Comparison of ENCODE assay signal across 1 cellular context in genomic region chr1:156233421-156234127, GRCh38.
TF ChIP-seq lines count a peak whose summit lies in the region.

No MANE protein-coding gene starts in this region.

TF ChIP-seq in HEK293, 187 proteins besides CTCF, POLR2A, EP300 and RAD21:
- TF ChIP-seq ZSCAN4 (tag by site-specific recombination; IDR thresholded peaks at IDR 0.05) (no peak), ZBTB10 (tag by site-specific recombination; IDR thresholded peaks at IDR 0.05) (no peak), ZBTB8A (tag by site-specific recombination; IDR thresholded peaks at IDR 0.05) (no peak), SP7 (tag by site-specific recombination; IDR thresholded peaks at IDR 0.05) (no peak), ZBTB48 (tag by site-specific recombination; IDR thresholded peaks at IDR 0.05) (no peak), ZNF184 (tag by site-specific recombination; IDR thresholded peaks at IDR 0.05) (no peak), ZNF596 (tag by site-specific recombination; IDR thresholded peaks at IDR 0.05) (no peak), ZNF777 (tag by site-specific recombination; IDR thresholded peaks at IDR 0.05; ENCODE audit: borderline replicate concordance) (no peak), ZNF350 (tag by site-specific recombination; IDR thresholded peaks at IDR 0.05) (no peak), ZNF18 (tag by site-specific recombination; IDR thresholded peaks at IDR 0.05) (no peak), ZNF366 (tag by site-specific recombination; conservative IDR thresholded peaks at IDR 0.05) (peak; percentile 35; the same call in 1 of the 2 replicates), ZFHX2 (tag by site-specific recombination; conservative IDR thresholded peaks at IDR 0.05) (0 out of 2 replicates have a peak, but pooled peaks have one; percentile 4), ZNF555 (tag by site-specific recombination; conservative IDR thresholded peaks at IDR 0.05) (no peak), ZNF513 (tag by site-specific recombination; IDR thresholded peaks at IDR 0.05) (no peak), ZBTB7A (tag by site-specific recombination; IDR thresholded peaks at IDR 0.05; ENCODE audit: low read depth) (no peak), ZNF239 (tag by site-specific recombination; IDR thresholded peaks at IDR 0.05) (no peak), BCL11A (tag by site-specific recombination; IDR thresholded peaks at IDR 0.05; ENCODE audit: low read depth) (no peak), ZNF19 (tag by site-specific recombination; IDR thresholded peaks at IDR 0.05; ENCODE audit: low read depth) (no peak), ZNF121 (tag by site-specific recombination; IDR thresholded peaks at IDR 0.05) (peak; percentile 74), ZFP37 (tag by site-specific recombination; IDR thresholded peaks at IDR 0.05) (no peak), ZNF76 (tag by site-specific recombination; IDR thresholded peaks at IDR 0.05; ENCODE audit: borderline replicate concordance, low read depth) (no peak), ZFP3 (tag by site-specific recombination; IDR thresholded peaks at IDR 0.05; ENCODE audit: low read depth) (no peak), ZNF747 (tag by site-specific recombination; IDR thresholded peaks at IDR 0.05) (no peak), ZNF692 (tag by site-specific recombination; IDR thresholded peaks at IDR 0.05) (no peak), ZNF449 (tag by site-specific recombination; IDR thresholded peaks at IDR 0.05) (no peak), ZNF629 (tag by site-specific recombination; IDR thresholded peaks at IDR 0.05) (peak; percentile 46; the same call in 1 of the 2 replicates), ZFP41 (tag by site-specific recombination; IDR thresholded peaks at IDR 0.05; ENCODE audit: borderline replicate concordance) (no peak), ZNF10 (tag by site-specific recombination; IDR thresholded peaks at IDR 0.05) (no peak), ZNF624 (tag by site-specific recombination; IDR thresholded peaks at IDR 0.05) (no peak), MEIS1 (CRISPR knock-in tag; IDR thresholded peaks at IDR 0.05; ENCODE audit: borderline replicate concordance) (no peak), PRDM1 (tag by site-specific recombination; IDR thresholded peaks at IDR 0.05) (peak; percentile 69), ZNF335 (tag by site-specific recombination; conservative IDR thresholded peaks at IDR 0.05) (no peak), OSR2 (tag by site-specific recombination; IDR thresholded peaks at IDR 0.05) (no peak), ZNF391 (tag by site-specific recombination; IDR thresholded peaks at IDR 0.05; ENCODE audit: borderline replicate concordance, low read depth) (no peak), ZNF112 (tag by site-specific recombination; IDR thresholded peaks at IDR 0.05) (no peak), OVOL3 (tag by site-specific recombination; IDR thresholded peaks at IDR 0.05) (no peak), ZNF658 (tag by site-specific recombination; IDR thresholded peaks at IDR 0.05) (no peak), REST (tag by site-specific recombination; IDR thresholded peaks at IDR 0.05) (no peak), ZNF792 (tag by site-specific recombination; IDR thresholded peaks at IDR 0.05) (no peak), ZNF174 (tag by site-specific recombination; IDR thresholded peaks at IDR 0.05) (no peak), KLF10 (tag by site-specific recombination; IDR thresholded peaks at IDR 0.05) (no peak), ZSCAN18 (tag by site-specific recombination; IDR thresholded peaks at IDR 0.05) (no peak), ZBTB21 (tag by site-specific recombination; IDR thresholded peaks at IDR 0.05) (0 out of 2 replicates have a peak, but pooled peaks have one; percentile 28), ZNF211 (tag by site-specific recombination; IDR thresholded peaks at IDR 0.05; ENCODE audit: low read depth) (no peak), HOXD13 (CRISPR knock-in tag; IDR thresholded peaks at IDR 0.05; ENCODE audit: borderline replicate concordance) (no peak), ZNF600 (tag by site-specific recombination; IDR thresholded peaks at IDR 0.05) (no peak), ZNF155 (tag by site-specific recombination; IDR thresholded peaks at IDR 0.05) (no peak), ZNF488 (tag by site-specific recombination; IDR thresholded peaks at IDR 0.05) (no peak), ZNF157 (tag by site-specific recombination; IDR thresholded peaks at IDR 0.05) (no peak), ZNF221 (tag by site-specific recombination; IDR thresholded peaks at IDR 0.05; ENCODE audit: borderline replicate concordance) (no peak), ZSCAN30 (tag by site-specific recombination; IDR thresholded peaks at IDR 0.05) (no peak), PBX3 (CRISPR knock-in tag; IDR thresholded peaks at IDR 0.05) (no peak), ZNF626 (tag by site-specific recombination; IDR thresholded peaks at IDR 0.05) (no peak)
TF ChIP-seq in HEK293: peak in this region for 6.
